In genomic region chr2:120866071-120866470, GRCh38 we compare ENCODE assay signal across 23 cellular contexts.
A peak's percentile ranks its signal among the peaks of the same experiment; 100 is the strongest.
DNase-seq lines count a peak whose midpoint lies in the region; ATAC-seq, FAIRE-seq and TF ChIP-seq lines count a peak whose summit lies in the region.
"Had no signal": no experiment of that assay in that cellular context is flagged by ENCODE, and none has a peak within 500 bp of the region (broad histone marks: within the 10 kb centered on the region; RNA-seq: fewer than 3 reads in every experiment).

No MANE protein-coding gene starts in this region.

- H2AFZ ChIP-seq in IMR-90 (replicated peaks; ENCODE audit: low read length, poor library complexity) = no peak overlapping the region
- H2AFZ ChIP-seq in mesenchymal stem cell (ENCODE audit: low read depth, low read length) = no peak overlapping the region

- no peak for FAIRE-seq in A549 (lab: Jason Lieb, UNC)
- FAIRE-seq: D721Med, GM19239, HTR-8/SVneo, RCC 7860 had no signal

- no peak overlapping the region for H3K9ac ChIP-seq in IMR-90 (ENCODE audit: low read depth, low read length)
- no peak overlapping the region for H3K9ac ChIP-seq in mesenchymal stem cell (ENCODE audit: low read length)

- H3K27me3 ChIP-seq in IMR-90 (ENCODE audit: control insufficient read depth, insufficient read depth, low read length) (no peaks in the 10 kb centered on the region), mesenchymal stem cell (ENCODE audit: control insufficient read depth in 1 of 2, insufficient read depth in 1 of 2, low read length in 2 of 2) (no peaks in the 10 kb centered on the region)
- H3K27me3 ChIP-seq: BE2C had no signal

- 85% methylated on average over 6 of the region's 7 CpGs for WGBS in A549 (ENCODE audit: missing lambda C conversion rate)
- no CpG with 5 or more reads among the region's 7 CpGs for WGBS in IMR-90 (ENCODE audit: extremely low coverage in 2 of 2, insufficient read length in 1 of 2), 2 experiments
- WGBS in mesenchymal stem cell = 92% methylated on average over 7 of the region's 7 CpGs

- peak overlapping the region; percentile 16 for H3K4me3 Mint-ChIP-seq in osteocyte (ENCODE audit: unreplicated experiment)
- no peak overlapping the region for H3K4me3 Mint-ChIP-seq in activated CD4-positive, alpha-beta memory T cell treated with anti-CD3 and anti-CD28 coated beads for 36 hours
- H3K4me3 Mint-ChIP-seq in stimulated activated memory B cell treated with anti-CD40 and anti-IgM and Interleukin-4, amounts not matched to agents 10 μg/mL and 1 μg/mL and 100 μg/mL, for 72 hours = no peak overlapping the region
- H3K4me3 Mint-ChIP-seq: IgD-negative memory B cell had no signal

- H3K4ac ChIP-seq in IMR-90 (ENCODE audit: low read depth, low read length) (peak overlapping the region; percentile 0; the same call in 1 of the 2 replicates), mesenchymal stem cell (ENCODE audit: low read depth in 1 of 2, low read length in 2 of 2) (no peak overlapping the region)

- H2BK20ac ChIP-seq in IMR-90 (ENCODE audit: low read depth, low read length) = no peak overlapping the region

- H3K4me1 ChIP-seq in A549 (peaks cover 62% of the 10 kb centered on the region), IMR-90 (ENCODE audit: control insufficient read depth, insufficient read depth, low read length) (peaks cover 56% of the 10 kb centered on the region), mesenchymal stem cell (ENCODE audit: control insufficient read depth, insufficient read depth, low read depth, low read length) (peaks cover 71% of the 10 kb centered on the region)
- H3K4me1 ChIP-seq: BE2C had no signal

- H2BK15ac ChIP-seq in IMR-90 (ENCODE audit: low read depth, low read length) (no peak overlapping the region), mesenchymal stem cell (ENCODE audit: low read depth, poor library complexity, severe bottlenecking) (no peak overlapping the region)

- H3K27ac Mint-ChIP-seq in osteocyte (ENCODE audit: unreplicated experiment) = peak overlapping the region; percentile 97
- no peak overlapping the region for H3K27ac Mint-ChIP-seq in activated CD4-positive, alpha-beta memory T cell treated with anti-CD3 and anti-CD28 coated beads for 36 hours
- no peak overlapping the region for H3K27ac Mint-ChIP-seq in stimulated activated memory B cell treated with anti-CD40 and anti-IgM and Interleukin-4, amounts not matched to agents 10 μg/mL and 1 μg/mL and 100 μg/mL, for 72 hours
- H3K27ac Mint-ChIP-seq: H9, IgD-negative memory B cell had no signal

- H3K9me3 Mint-ChIP-seq in osteocyte (ENCODE audit: unreplicated experiment) = no peaks in the 10 kb centered on the region
- H3K9me3 Mint-ChIP-seq in activated CD4-positive, alpha-beta memory T cell treated with anti-CD3 and anti-CD28 coated beads for 36 hours = no peaks in the 10 kb centered on the region
- no peaks in the 10 kb centered on the region for H3K9me3 Mint-ChIP-seq in stimulated activated memory B cell treated with anti-CD40 and anti-IgM and Interleukin-4, amounts not matched to agents 10 μg/mL and 1 μg/mL and 100 μg/mL, for 72 hours
- H3K9me3 Mint-ChIP-seq: H9, IgD-negative memory B cell had no signal

- peaks cover 67% of the 10 kb centered on the region for H3K9me1 ChIP-seq in IMR-90 (ENCODE audit: insufficient read depth, low read length)

- H3K27ac ChIP-seq in A549 (peak overlapping the region in 1 of 2 experiments; percentile 89; a peak in 3 of 6 replicates), IMR-90 (ENCODE audit: insufficient read depth, low read length) (no peak overlapping the region), mesenchymal stem cell (ENCODE audit: low read length, poor library complexity, severe bottlenecking) (no peak overlapping the region)

- H4K20me1 ChIP-seq in IMR-90 (ENCODE audit: insufficient read depth, low read length) = peaks cover 82% of the 10 kb centered on the region

- H3K4me3 ChIP-seq in A549 (no peak overlapping the region), IMR-90 (ENCODE audit: insufficient read depth, low read depth, low read length) (no peak overlapping the region), mesenchymal stem cell (ENCODE audit: insufficient read depth in 1 of 2, low read depth in 1 of 2, low read length in 2 of 2) (no peak overlapping the region)

- intact Hi-C loops in IMR-90 (cut with micrococcal nuclease) = loop anchor here (5.0 kb wide), 1 partner anchor 71 kb away; no protein-coding TSS in a partner anchor
- intact Hi-C loops in activated CD4-positive, alpha-beta memory T cell treated with anti-CD3 and anti-CD28 coated beads for 36 hours (cut with micrococcal nuclease) = no loop called here

- H4K91ac ChIP-seq in IMR-90 (ENCODE audit: insufficient read depth, low read depth, low read length) (no peak overlapping the region), mesenchymal stem cell (ENCODE audit: low read length) (no peak overlapping the region)

- H2BK5ac ChIP-seq in IMR-90 (ENCODE audit: low read depth, low read length, poor library complexity, severe bottlenecking) = no peak overlapping the region
- no peak overlapping the region for H2BK5ac ChIP-seq in mesenchymal stem cell (ENCODE audit: low read depth, low read length, poor library complexity, severe bottlenecking)

- H3K56ac ChIP-seq in IMR-90 (ENCODE audit: extremely low read depth, insufficient read depth, low read length) = no peak overlapping the region

- ATAC-seq in A549 (no peak), IMR-90 (ENCODE audit: low read depth) (no peak), HG02885 (IDR thresholded peaks at IDR 0.05; ENCODE audit: poor library complexity, unreplicated experiment) (no peak), GM19328 (IDR thresholded peaks at IDR 0.05; ENCODE audit: unreplicated experiment) (no peak)
- no peak for ATAC-seq in stimulated activated memory B cell treated with anti-CD40 and anti-IgM and Interleukin-4, amounts not matched to agents 10 μg/mL and 1 μg/mL and 100 μg/mL, for 72 hours

- no peak overlapping the region; the same call in 1 of the 2 replicates for H3K23ac ChIP-seq in IMR-90 (ENCODE audit: low read depth, low read length)
- H3K23ac ChIP-seq in mesenchymal stem cell (ENCODE audit: low read length in 2 of 2) = no peak overlapping the region

- TF ChIP-seq CTCF in A549 (IDR thresholded peaks at IDR 0.05) (no peak), IMR-90 (conservative IDR thresholded peaks at IDR 0.05; ENCODE audit: low read depth, low read length) (no peak), osteocyte (IDR thresholded peaks at IDR 0.05) (no peak)

- H4K8ac ChIP-seq in IMR-90 (ENCODE audit: low read depth in 2 of 2, low read length in 2 of 2) = no peak overlapping the region
- H4K8ac ChIP-seq in mesenchymal stem cell (ENCODE audit: low read length) = peak overlapping the region; percentile 31

- POLR2A ChIA-PET in A549 (lab: Yijun Ruan, JAX) (no interaction called here), IMR-90 (lab: Charles Lee; ENCODE audit: unreplicated experiment) (no interaction called here)
- POLR2A ChIA-PET in activated CD4-positive, alpha-beta memory T cell treated with anti-CD3 and anti-CD28 coated beads for 36 hours (lab: Charles Lee) = no interaction called here

- H2AK5ac ChIP-seq in IMR-90 (ENCODE audit: low read depth, low read length) = 0 out of 2 replicates have a peak overlapping the region, but pooled peaks have one; percentile 13
- no peak overlapping the region for H2AK5ac ChIP-seq in mesenchymal stem cell (ENCODE audit: low read length, severe bottlenecking)

- H3K18ac ChIP-seq in IMR-90 (ENCODE audit: low read depth, low read length) (no peak overlapping the region), mesenchymal stem cell (ENCODE audit: low read depth in 1 of 2, low read length in 2 of 2) (no peak overlapping the region)

- H2BK120ac ChIP-seq in IMR-90 (ENCODE audit: low read depth, low read length) = no peak overlapping the region
- H2BK120ac ChIP-seq in mesenchymal stem cell (ENCODE audit: low read depth, low read length) = no peak overlapping the region

- H3K36me3 Mint-ChIP-seq in osteocyte (ENCODE audit: unreplicated experiment) = no peaks in the 10 kb centered on the region
- H3K36me3 Mint-ChIP-seq in activated CD4-positive, alpha-beta memory T cell treated with anti-CD3 and anti-CD28 coated beads for 36 hours = no peaks in the 10 kb centered on the region
- H3K36me3 Mint-ChIP-seq in stimulated activated memory B cell treated with anti-CD40 and anti-IgM and Interleukin-4, amounts not matched to agents 10 μg/mL and 1 μg/mL and 100 μg/mL, for 72 hours = no peaks in the 10 kb centered on the region
- H3K36me3 Mint-ChIP-seq: IgD-negative memory B cell had no signal

- peak overlapping the region; percentile 37; the same call in 1 of the 2 replicates for H3K14ac ChIP-seq in IMR-90 (replicated peaks; ENCODE audit: low read depth, low read length)
- H3K14ac ChIP-seq in mesenchymal stem cell (ENCODE audit: low read length in 2 of 2) = no peak overlapping the region

- dilution Hi-C loops in IMR-90 (cut with HindIII; ENCODE audit: low sequenced_read_pairs, unreplicated experiment) = no loop called here

- H3K36me3 ChIP-seq in IMR-90 (ENCODE audit: control insufficient read depth, insufficient read depth, low read length) (peaks cover 2% of the 10 kb centered on the region; the same call in 1 of the 2 replicates), mesenchymal stem cell (ENCODE audit: control insufficient read depth in 1 of 2, insufficient read depth in 2 of 2, low read depth in 1 of 2, low read length in 2 of 2) (peaks cover 0 to 2% of the 10 kb centered on the region in 2 experiments)
- H3K36me3 ChIP-seq: BE2C had no signal

- BruUV-seq in IMR-90 (replicated peaks; lab: Mats Ljungman, UMichigan) = no TSS peak

- no peak overlapping the region for H4K5ac ChIP-seq in IMR-90 (ENCODE audit: low read depth, low read length)

- TF ChIP-seq POLR2A in A549 (IDR thresholded peaks at IDR 0.05; ENCODE audit: low read length) (no peak), IMR-90 (IDR thresholded peaks at IDR 0.05; ENCODE audit: low read depth, low read length) (no peak)

- H3K9me3 ChIP-seq in A549 (no peaks in the 10 kb centered on the region), IMR-90 (ENCODE audit: control insufficient read depth, insufficient read depth, low read length) (no peaks in the 10 kb centered on the region), mesenchymal stem cell (ENCODE audit: control insufficient read depth, low read length) (no peaks in the 10 kb centered on the region)
- H3K9me3 ChIP-seq: BE2C had no signal

- no peak overlapping the region for H2AK9ac ChIP-seq in IMR-90 (replicated peaks; ENCODE audit: low read depth, low read length, poor library complexity)

- TF ChIP-seq RAD21 in A549 (conservative IDR thresholded peaks at IDR 0.05 in 1 of 2, IDR thresholded peaks at IDR 0.05 in 1 of 2) (no peak), IMR-90 (IDR thresholded peaks at IDR 0.05; ENCODE audit: low read length) (no peak)

- TF ChIP-seq EP300 in A549 (IDR thresholded peaks at IDR 0.05) = no peak

- H3K4me2 ChIP-seq in A549 (peak overlapping the region; percentile 79; the same call in 1 of the 3 replicates), IMR-90 (ENCODE audit: low read depth, low read length) (no peak overlapping the region), mesenchymal stem cell (ENCODE audit: low read length, poor library complexity, severe bottlenecking) (no peak overlapping the region)

- peak overlapping the region in 1 of 2 experiments; percentile 0 for H2BK12ac ChIP-seq in mesenchymal stem cell (ENCODE audit: low read length in 2 of 2)

- CTCF ChIA-PET in A549 (lab: Yijun Ruan, JAX) (interaction anchor here (1.0 to 3.3 kb wide), 6 partner anchors 11 to 205 kb away, joined by 3 to 7 read pairs (median 4); no protein-coding TSS in a partner anchor), IMR-90 (lab: Yijun Ruan, JAX) (interaction anchor here (1.6 kb wide), 1 partner anchor 170 kb away, joined by 8 read pairs; no protein-coding TSS in a partner anchor)
- CTCF ChIA-PET in activated CD4-positive, alpha-beta memory T cell treated with anti-CD3 and anti-CD28 coated beads for 36 hours (lab: Charles Lee) = no interaction called here

- H3K4me1 Mint-ChIP-seq in osteocyte (ENCODE audit: unreplicated experiment) = peaks cover 79% of the 10 kb centered on the region
- no peaks in the 10 kb centered on the region for H3K4me1 Mint-ChIP-seq in activated CD4-positive, alpha-beta memory T cell treated with anti-CD3 and anti-CD28 coated beads for 36 hours (ENCODE audit: low read depth)
- H3K4me1 Mint-ChIP-seq in stimulated activated memory B cell treated with anti-CD40 and anti-IgM and Interleukin-4, amounts not matched to agents 10 μg/mL and 1 μg/mL and 100 μg/mL, for 72 hours = no peaks in the 10 kb centered on the region
- H3K4me1 Mint-ChIP-seq: IgD-negative memory B cell had no signal

- H3K27me3 Mint-ChIP-seq in osteocyte (ENCODE audit: unreplicated experiment) = no peaks in the 10 kb centered on the region
- peaks cover 29% of the 10 kb centered on the region for H3K27me3 Mint-ChIP-seq in activated CD4-positive, alpha-beta memory T cell treated with anti-CD3 and anti-CD28 coated beads for 36 hours
- H3K27me3 Mint-ChIP-seq in stimulated activated memory B cell treated with anti-CD40 and anti-IgM and Interleukin-4, amounts not matched to agents 10 μg/mL and 1 μg/mL and 100 μg/mL, for 72 hours = peaks cover 43% of the 10 kb centered on the region

- in situ Hi-C loops in IMR-90 (cut with MboI; ENCODE audit: low sequenced_read_pairs) = no loop called here

- H3K79me1 ChIP-seq in IMR-90 (ENCODE audit: low read depth in 1 of 2, low read length in 2 of 2) (peaks cover 52 to 96% of the 10 kb centered on the region in 2 experiments), mesenchymal stem cell (replicated peaks; ENCODE audit: low read length, poor library complexity, severe bottlenecking) (peaks cover 35% of the 10 kb centered on the region)

- no peak for DNase-seq in A549 (ENCODE audit: low read depth in 1 of 2, low spot score in 1 of 2)
- DNase-seq in IMR-90 = no peak
- no peak for DNase-seq in mesenchymal stem cell
- DNase-seq in osteocyte (ENCODE audit: extremely low spot score, unreplicated experiment) = no peak
- DNase-seq in activated CD4-positive, alpha-beta memory T cell treated with anti-CD3 and anti-CD28 coated beads for 36 hours = no peak
- DNase-seq: BE2C, EL, GF-D8, H9, NCI-H1105, NCI-H2081, NCI-H2171, NCI-H345, NCI-H526, OCI-M1 had no signal
